ENCODE assay signal across 1 cellular context in the genomic region with DNA sequence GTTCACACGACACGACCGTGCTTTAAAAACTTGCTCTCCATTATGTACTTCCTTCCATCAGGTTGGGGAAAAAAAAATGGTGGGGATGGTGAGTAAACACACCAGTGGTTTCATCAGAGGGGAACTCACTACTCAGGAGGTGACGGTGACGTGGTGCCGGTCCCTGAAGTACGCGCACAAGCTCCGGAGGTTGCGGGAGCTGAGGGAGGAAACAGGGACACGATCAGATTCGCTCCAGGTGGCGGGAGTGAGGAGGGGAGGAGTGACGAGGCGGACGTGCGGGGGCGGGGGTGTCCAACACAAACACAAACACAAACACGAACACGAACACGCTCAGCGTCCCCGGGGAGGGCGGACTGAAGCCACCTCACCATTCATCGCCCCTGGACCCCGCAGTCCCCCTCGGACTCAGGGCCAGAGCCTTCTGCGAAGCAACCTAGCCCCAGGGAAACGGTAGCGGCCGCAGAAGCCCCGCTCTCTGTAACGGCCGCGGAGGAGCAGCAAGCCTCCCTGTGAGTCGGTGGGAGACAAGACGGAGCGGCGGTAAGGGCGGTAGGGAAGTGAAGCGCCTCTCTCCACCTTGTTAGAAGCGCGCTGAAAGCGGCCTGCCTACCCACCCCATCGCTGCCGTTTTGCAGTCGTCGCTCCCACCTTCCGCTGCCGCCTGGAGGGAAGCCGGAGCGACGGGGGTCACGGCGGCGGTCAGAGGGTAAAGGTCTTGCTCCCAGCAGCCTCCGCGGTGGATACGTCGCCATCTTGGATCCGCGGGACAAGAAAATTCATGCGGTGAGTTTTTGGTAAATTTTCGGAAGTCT.
TF ChIP-seq lines count a peak whose summit lies in the region.

A gene with protein sequence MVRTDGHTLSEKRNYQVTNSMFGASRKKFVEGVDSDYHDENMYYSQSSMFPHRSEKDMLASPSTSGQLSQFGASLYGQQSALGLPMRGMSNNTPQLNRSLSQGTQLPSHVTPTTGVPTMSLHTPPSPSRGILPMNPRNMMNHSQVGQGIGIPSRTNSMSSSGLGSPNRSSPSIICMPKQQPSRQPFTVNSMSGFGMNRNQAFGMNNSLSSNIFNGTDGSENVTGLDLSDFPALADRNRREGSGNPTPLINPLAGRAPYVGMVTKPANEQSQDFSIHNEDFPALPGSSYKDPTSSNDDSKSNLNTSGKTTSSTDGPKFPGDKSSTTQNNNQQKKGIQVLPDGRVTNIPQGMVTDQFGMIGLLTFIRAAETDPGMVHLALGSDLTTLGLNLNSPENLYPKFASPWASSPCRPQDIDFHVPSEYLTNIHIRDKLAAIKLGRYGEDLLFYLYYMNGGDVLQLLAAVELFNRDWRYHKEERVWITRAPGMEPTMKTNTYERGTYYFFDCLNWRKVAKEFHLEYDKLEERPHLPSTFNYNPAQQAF (plus strand): TSS at position 739 of the 815 bp plus-strand sequence. CDS start 34,794 bp downstream, outside the sequence.

TF ChIP-seq in HepG2, 621 proteins besides CTCF, POLR2A, EP300 and RAD21 (continued from another document and continues in another):
- TF ChIP-seq, protein P1, sequence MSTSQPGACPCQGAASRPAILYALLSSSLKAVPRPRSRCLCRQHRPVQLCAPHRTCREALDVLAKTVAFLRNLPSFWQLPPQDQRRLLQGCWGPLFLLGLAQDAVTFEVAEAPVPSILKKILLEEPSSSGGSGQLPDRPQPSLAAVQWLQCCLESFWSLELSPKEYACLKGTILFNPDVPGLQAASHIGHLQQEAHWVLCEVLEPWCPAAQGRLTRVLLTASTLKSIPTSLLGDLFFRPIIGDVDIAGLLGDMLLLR (CRISPR knock-in tag; IDR thresholded peaks at IDR 0.05): no peak
- TF ChIP-seq, protein P2, sequence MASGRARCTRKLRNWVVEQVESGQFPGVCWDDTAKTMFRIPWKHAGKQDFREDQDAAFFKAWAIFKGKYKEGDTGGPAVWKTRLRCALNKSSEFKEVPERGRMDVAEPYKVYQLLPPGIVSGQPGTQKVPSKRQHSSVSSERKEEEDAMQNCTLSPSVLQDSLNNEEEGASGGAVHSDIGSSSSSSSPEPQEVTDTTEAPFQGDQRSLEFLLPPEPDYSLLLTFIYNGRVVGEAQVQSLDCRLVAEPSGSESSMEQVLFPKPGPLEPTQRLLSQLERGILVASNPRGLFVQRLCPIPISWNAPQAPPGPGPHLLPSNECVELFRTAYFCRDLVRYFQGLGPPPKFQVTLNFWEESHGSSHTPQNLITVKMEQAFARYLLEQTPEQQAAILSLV (CRISPR knock-in tag; IDR thresholded peaks at IDR 0.05; ENCODE audit: borderline replicate concordance): peak; percentile 69; the same call in 1 of the 2 replicates
- TF ChIP-seq ZNF33B (CRISPR knock-in tag; IDR thresholded peaks at IDR 0.05) (no peak), ZNF598 (CRISPR knock-in tag; IDR thresholded peaks at IDR 0.05; ENCODE audit: borderline replicate concordance) (peak; percentile 72; the same call in 1 of the 2 replicates), ZNF441 (CRISPR knock-in tag; IDR thresholded peaks at IDR 0.05; ENCODE audit: borderline replicate concordance) (0 out of 2 replicates have a peak, but pooled peaks have one; percentile 45), ZNF563 (CRISPR knock-in tag; IDR thresholded peaks at IDR 0.05) (peak; percentile 53; the same call in 1 of the 2 replicates), XRCC5 (optimal IDR thresholded peaks at IDR 0.05; ENCODE audit: low read length) (peak; percentile 31), ZNF737 (CRISPR knock-in tag; IDR thresholded peaks at IDR 0.05; ENCODE audit: borderline replicate concordance) (0 out of 2 replicates have a peak, but pooled peaks have one; percentile 65), MIXL1 (CRISPR knock-in tag; IDR thresholded peaks at IDR 0.05) (0 out of 2 replicates have a peak, but pooled peaks have one; percentile 1), MED8 (CRISPR knock-in tag; IDR thresholded peaks at IDR 0.05; ENCODE audit: insufficient replicate concordance) (no peak), ZMYM4 (CRISPR knock-in tag; IDR thresholded peaks at IDR 0.05) (peak; percentile 87), TBP (CRISPR knock-in tag; IDR thresholded peaks at IDR 0.05) (no peak), ZSCAN12 (CRISPR knock-in tag; IDR thresholded peaks at IDR 0.05) (0 out of 2 replicates have a peak, but pooled peaks have one; percentile 47), ZFX (CRISPR knock-in tag; IDR thresholded peaks at IDR 0.05; ENCODE audit: low read depth) (peak; percentile 91), MATR3 (CRISPR knock-in tag; IDR thresholded peaks at IDR 0.05) (no peak), ZNF317 (CRISPR knock-in tag; IDR thresholded peaks at IDR 0.05) (no peak), STAG1 (CRISPR knock-in tag; IDR thresholded peaks at IDR 0.05) (no peak), ZKSCAN8 (CRISPR knock-in tag; IDR thresholded peaks at IDR 0.05; ENCODE audit: borderline replicate concordance) (no peak), RORA (CRISPR knock-in tag; IDR thresholded peaks at IDR 0.05) (no peak), NKX3-1 (CRISPR knock-in tag; IDR thresholded peaks at IDR 0.05) (0 out of 2 replicates have a peak, but pooled peaks have one; percentile 58)
- TF ChIP-seq, protein P3, sequence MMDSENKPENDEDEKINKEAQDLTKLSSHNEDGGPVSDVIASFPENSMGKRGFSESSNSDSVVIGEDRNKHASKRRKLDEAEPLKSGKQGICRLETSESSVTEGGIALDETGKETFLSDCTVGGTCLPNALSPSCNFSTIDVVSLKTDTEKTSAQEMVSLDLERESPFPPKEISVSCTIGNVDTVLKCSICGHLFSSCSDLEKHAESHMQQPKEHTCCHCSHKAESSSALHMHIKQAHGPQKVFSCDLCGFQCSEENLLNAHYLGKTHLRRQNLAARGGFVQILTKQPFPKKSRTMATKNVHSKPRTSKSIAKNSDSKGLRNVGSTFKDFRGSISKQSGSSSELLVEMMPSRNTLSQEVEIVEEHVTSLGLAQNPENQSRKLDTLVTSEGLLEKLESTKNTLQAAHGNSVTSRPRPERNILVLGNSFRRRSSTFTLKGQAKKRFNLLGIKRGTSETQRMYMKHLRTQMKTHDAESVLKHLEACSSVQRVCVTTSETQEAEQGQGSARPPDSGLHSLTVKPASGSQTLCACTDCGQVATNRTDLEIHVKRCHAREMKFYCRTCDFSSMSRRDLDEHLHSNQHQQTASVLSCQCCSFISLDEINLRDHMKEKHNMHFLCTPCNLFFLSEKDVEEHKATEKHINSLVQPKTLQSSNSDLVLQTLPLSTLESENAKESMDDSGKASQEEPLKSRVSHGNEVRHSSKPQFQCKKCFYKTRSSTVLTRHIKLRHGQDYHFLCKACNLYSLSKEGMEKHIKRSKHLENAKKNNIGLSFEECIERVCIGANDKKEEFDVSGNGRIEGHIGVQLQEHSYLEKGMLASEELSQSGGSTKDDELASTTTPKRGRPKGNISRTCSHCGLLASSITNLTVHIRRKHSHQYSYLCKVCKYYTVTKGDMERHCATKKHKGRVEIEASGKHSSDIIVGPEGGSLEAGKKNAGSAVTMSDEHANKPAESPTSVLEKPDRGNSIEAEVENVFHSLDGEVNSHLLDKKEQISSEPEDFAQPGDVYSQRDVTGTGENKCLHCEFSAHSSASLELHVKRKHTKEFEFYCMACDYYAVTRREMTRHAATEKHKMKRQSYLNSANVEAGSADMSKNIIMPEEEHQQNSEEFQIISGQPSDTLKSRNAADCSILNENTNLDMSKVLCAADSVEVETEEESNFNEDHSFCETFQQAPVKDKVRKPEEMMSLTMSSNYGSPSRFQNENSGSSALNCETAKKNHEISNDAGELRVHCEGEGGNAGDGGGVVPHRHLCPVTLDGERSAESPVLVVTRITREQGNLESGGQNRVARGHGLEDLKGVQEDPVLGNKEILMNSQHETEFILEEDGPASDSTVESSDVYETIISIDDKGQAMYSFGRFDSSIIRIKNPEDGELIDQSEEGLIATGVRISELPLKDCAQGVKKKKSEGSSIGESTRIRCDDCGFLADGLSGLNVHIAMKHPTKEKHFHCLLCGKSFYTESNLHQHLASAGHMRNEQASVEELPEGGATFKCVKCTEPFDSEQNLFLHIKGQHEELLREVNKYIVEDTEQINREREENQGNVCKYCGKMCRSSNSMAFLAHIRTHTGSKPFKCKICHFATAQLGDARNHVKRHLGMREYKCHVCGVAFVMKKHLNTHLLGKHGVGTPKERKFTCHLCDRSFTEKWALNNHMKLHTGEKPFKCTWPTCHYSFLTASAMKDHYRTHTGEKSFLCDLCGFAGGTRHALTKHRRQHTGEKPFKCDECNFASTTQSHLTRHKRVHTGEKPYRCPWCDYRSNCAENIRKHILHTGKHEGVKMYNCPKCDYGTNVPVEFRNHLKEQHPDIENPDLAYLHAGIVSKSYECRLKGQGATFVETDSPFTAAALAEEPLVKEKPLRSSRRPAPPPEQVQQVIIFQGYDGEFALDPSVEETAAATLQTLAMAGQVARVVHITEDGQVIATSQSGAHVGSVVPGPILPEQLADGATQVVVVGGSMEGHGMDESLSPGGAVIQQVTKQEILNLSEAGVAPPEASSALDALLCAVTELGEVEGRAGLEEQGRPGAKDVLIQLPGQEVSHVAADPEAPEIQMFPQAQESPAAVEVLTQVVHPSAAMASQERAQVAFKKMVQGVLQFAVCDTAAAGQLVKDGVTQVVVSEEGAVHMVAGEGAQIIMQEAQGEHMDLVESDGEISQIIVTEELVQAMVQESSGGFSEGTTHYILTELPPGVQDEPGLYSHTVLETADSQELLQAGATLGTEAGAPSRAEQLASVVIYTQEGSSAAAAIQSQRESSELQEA (CRISPR knock-in tag; IDR thresholded peaks at IDR 0.05; ENCODE audit: not compliant biosample characterization): peak; percentile 55
- TF ChIP-seq, protein P4, sequence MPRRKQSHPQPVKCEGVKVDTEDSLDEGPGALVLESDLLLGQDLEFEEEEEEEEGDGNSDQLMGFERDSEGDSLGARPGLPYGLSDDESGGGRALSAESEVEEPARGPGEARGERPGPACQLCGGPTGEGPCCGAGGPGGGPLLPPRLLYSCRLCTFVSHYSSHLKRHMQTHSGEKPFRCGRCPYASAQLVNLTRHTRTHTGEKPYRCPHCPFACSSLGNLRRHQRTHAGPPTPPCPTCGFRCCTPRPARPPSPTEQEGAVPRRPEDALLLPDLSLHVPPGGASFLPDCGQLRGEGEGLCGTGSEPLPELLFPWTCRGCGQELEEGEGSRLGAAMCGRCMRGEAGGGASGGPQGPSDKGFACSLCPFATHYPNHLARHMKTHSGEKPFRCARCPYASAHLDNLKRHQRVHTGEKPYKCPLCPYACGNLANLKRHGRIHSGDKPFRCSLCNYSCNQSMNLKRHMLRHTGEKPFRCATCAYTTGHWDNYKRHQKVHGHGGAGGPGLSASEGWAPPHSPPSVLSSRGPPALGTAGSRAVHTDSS (CRISPR knock-in tag; conservative IDR thresholded peaks at IDR 0.05): no peak
- TF ChIP-seq, protein P5, sequence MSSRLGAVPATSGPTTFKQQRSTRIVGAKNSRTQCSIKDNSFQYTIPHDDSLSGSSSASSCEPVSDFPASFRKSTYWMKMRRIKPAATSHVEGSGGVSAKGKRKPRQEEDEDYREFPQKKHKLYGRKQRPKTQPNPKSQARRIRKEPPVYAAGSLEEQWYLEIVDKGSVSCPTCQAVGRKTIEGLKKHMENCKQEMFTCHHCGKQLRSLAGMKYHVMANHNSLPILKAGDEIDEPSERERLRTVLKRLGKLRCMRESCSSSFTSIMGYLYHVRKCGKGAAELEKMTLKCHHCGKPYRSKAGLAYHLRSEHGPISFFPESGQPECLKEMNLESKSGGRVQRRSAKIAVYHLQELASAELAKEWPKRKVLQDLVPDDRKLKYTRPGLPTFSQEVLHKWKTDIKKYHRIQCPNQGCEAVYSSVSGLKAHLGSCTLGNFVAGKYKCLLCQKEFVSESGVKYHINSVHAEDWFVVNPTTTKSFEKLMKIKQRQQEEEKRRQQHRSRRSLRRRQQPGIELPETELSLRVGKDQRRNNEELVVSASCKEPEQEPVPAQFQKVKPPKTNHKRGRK (CRISPR knock-in tag; IDR thresholded peaks at IDR 0.05): peak; percentile 77; the same call in 1 of the 2 replicates
- TF ChIP-seq, protein P6, sequence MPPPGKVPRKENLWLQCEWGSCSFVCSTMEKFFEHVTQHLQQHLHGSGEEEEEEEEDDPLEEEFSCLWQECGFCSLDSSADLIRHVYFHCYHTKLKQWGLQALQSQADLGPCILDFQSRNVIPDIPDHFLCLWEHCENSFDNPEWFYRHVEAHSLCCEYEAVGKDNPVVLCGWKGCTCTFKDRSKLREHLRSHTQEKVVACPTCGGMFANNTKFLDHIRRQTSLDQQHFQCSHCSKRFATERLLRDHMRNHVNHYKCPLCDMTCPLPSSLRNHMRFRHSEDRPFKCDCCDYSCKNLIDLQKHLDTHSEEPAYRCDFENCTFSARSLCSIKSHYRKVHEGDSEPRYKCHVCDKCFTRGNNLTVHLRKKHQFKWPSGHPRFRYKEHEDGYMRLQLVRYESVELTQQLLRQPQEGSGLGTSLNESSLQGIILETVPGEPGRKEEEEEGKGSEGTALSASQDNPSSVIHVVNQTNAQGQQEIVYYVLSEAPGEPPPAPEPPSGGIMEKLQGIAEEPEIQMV (CRISPR knock-in tag; IDR thresholded peaks at IDR 0.05; ENCODE audit: low read depth): peak; percentile 34
- TF ChIP-seq, protein P7, sequence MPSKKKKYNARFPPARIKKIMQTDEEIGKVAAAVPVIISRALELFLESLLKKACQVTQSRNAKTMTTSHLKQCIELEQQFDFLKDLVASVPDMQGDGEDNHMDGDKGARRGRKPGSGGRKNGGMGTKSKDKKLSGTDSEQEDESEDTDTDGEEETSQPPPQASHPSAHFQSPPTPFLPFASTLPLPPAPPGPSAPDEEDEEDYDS (CRISPR knock-in tag; IDR thresholded peaks at IDR 0.05): peak; percentile 31; the same call in 1 of the 2 replicates
